ENCODE assay signal across 24 cellular contexts in genomic region chr14:92198804-92199203, GRCh38.
"Had no signal": no experiment of that assay in that cellular context is flagged by ENCODE, and none has a peak within 500 bp of the region (broad histone marks: within the 10 kb centered on the region; RNA-seq: fewer than 3 reads in every experiment).

No MANE protein-coding gene starts in this region.

- H3K27me3 ChIP-seq: MG63, SJSA1 had no signal

- ATAC-seq: HepG2 had no signal

- H3K4me3 ChIP-seq: MG63, SJSA1, SK-N-MC had no signal

- H3K27ac ChIP-seq: HL-60, SJSA1, SK-N-MC had no signal

- H3K9me3 ChIP-seq: MG63, SJSA1 had no signal

- FAIRE-seq: HepG2, RCC 7860 had no signal

- H3K4me1 ChIP-seq: SJSA1 had no signal

- H3K36me3 ChIP-seq: MG63, SJSA1 had no signal

- DNase-seq: IMR-90, Karpas-422, KG1, MG63, NCI-H1092, NCI-H1436, NCI-H187, NCI-H2029, NCI-H2081 treated with DMSO at 0.1 percent for 48 hours, NCI-H2171, NCI-H226, NCI-H446, NCI-H510A, NCI-H524 treated with DMSO at 0.1 percent for 48 hours, NCI-H69, NCI-H774, Right ventricle myocardium superior, RPMI8226, SIG-M5 had no signal
